26 cellular contexts compared by ENCODE assay signal in genomic region chr5:132764051-132764450, GRCh38. TPM values are rescaled to one million over a fixed set of nuclear protein-coding genes. Genes with fewer than 3 reads are reported as not detected.
A peak's percentile ranks its signal among the peaks of the same experiment; 100 is the strongest.
DNase-seq lines count a peak whose midpoint lies in the region; ATAC-seq and TF ChIP-seq lines count a peak whose summit lies in the region.
"Had no signal": no experiment of that assay in that cellular context is flagged by ENCODE, and none has a peak within 500 bp of the region (broad histone marks: within the 10 kb centered on the region; RNA-seq: fewer than 3 reads in every experiment).

No MANE protein-coding gene starts in this region.

- TF ChIP-seq CTCF in RWPE2 (IDR thresholded peaks at IDR 0.05; ENCODE audit: poor library complexity, severe bottlenecking) (no peak), transverse colon (IDR thresholded peaks at IDR 0.05) (no peak)
- no peak for TF ChIP-seq CTCF in CD8-positive, alpha-beta T cell (IDR thresholded peaks at IDR 0.05)

- H3K36me3 ChIP-seq in RWPE2 (ENCODE audit: low read depth) (peaks cover 64% of the 10 kb centered on the region), transverse colon (peaks cover 0 to 9% (median 4%) of the 10 kb centered on the region in 4 donors)
- no peaks in the 10 kb centered on the region for H3K36me3 ChIP-seq in CD8-positive, alpha-beta T cell (ENCODE audit: insufficient read depth, low read length)

- H3K27ac Mint-ChIP-seq in activated T-cell treated with anti-CD3 and anti-CD28 coated beads, Interleukin-2, amount 50 U/mL, for 24 hours: no peak overlapping the region
- no peak overlapping the region for H3K27ac Mint-ChIP-seq in CD8-positive, alpha-beta T cell

- H3K9me3 Mint-ChIP-seq in activated T-cell treated with anti-CD3 and anti-CD28 coated beads, Interleukin-2, amount 50 U/mL, for 24 hours: no peaks in the 10 kb centered on the region
- no peaks in the 10 kb centered on the region for H3K9me3 Mint-ChIP-seq in CD8-positive, alpha-beta T cell
- H3K9me3 Mint-ChIP-seq: CD14-positive monocyte had no signal

- H3K27ac ChIP-seq in RWPE2 (ENCODE audit: poor library complexity, severe bottlenecking): no peak overlapping the region
- H3K27ac ChIP-seq in transverse colon: no peak overlapping the region
- no peak overlapping the region for H3K27ac ChIP-seq in CD8-positive, alpha-beta T cell (ENCODE audit: low read depth, low read length)
- H3K27ac ChIP-seq: PC-9 had no signal

- H3K27me3 Mint-ChIP-seq in activated T-cell treated with anti-CD3 and anti-CD28 coated beads, Interleukin-2, amount 50 U/mL, for 24 hours: no peaks in the 10 kb centered on the region
- no peaks in the 10 kb centered on the region for H3K27me3 Mint-ChIP-seq in CD8-positive, alpha-beta T cell (ENCODE audit: low read depth)

- H3K27me3 ChIP-seq in RWPE2 (ENCODE audit: insufficient read depth, poor library complexity, severe bottlenecking) (no peaks in the 10 kb centered on the region), transverse colon (no peaks in the 10 kb centered on the region)
- no peaks in the 10 kb centered on the region for H3K27me3 ChIP-seq in CD8-positive, alpha-beta T cell (ENCODE audit: insufficient read depth, low read length)
- H3K27me3 ChIP-seq: BE2C had no signal

- in situ Hi-C loops in transverse colon (cut with MboI; ENCODE audit: low pct_ligation_motif_present in 1 of 4, low pct_unique_long_range_greater_than_20kb in 1 of 4, low sequenced_read_pairs in 3 of 4): no loop called here

- H3K4me3 ChIP-seq in RWPE2 (ENCODE audit: severe bottlenecking): no peak overlapping the region
- no peak overlapping the region for H3K4me3 ChIP-seq in transverse colon
- H3K4me3 ChIP-seq in CD8-positive, alpha-beta T cell (ENCODE audit: low read depth, low read length): no peak overlapping the region
- H3K4me3 ChIP-seq: PC-9 had no signal

- H3K9me3 ChIP-seq in RWPE2 (ENCODE audit: severe bottlenecking) (no peaks in the 10 kb centered on the region), transverse colon (no peaks in the 10 kb centered on the region)
- H3K9me3 ChIP-seq in CD8-positive, alpha-beta T cell (ENCODE audit: low read length): no peaks in the 10 kb centered on the region
- H3K9me3 ChIP-seq: BE2C had no signal

- POLR2A ChIA-PET in CD8-positive, alpha-beta T cell (lab: Charles Lee): no interaction called here

- no peak for TF ChIP-seq POLR2A in transverse colon (IDR thresholded peaks at IDR 0.05)

- ATAC-seq in RWPE2 (ENCODE audit: low read depth) (no peak), left lobe of liver (no peak)
- no peak for ATAC-seq in CD8-positive, alpha-beta T cell
- ATAC-seq: HepG2 had no signal

- WGBS in transverse colon (ENCODE audit: low coverage in 1 of 2), 2 donors: 96% methylated on average over 10 of the region's 10 CpGs; no CpG with 5 or more reads in 1 of the 2 donors

- peak; percentile 8 for DNase-seq in activated T-cell treated with anti-CD3 and anti-CD28 coated beads, Interleukin-2, amount 50 U/mL, for 24 hours
- DNase-seq in activated T-cell treated with anti-CD3 and anti-CD28 coated beads for 4 hours (no peak), RWPE2 (ENCODE audit: low spot score) (peak; percentile 56), left lobe of liver (ENCODE audit: low spot score) (peak; percentile 19), transverse colon (peak; percentile 3), NCI-H526 (lab: John Stamatoyannopoulos, UW) (no peak), NCI-H524 (lab: John Stamatoyannopoulos, UW) (no peak)
- no peak for DNase-seq in CD8-positive, alpha-beta T cell
- DNase-seq: 8988T, ACHN, BE2C, Calu3, DND-41, Karpas-422, NCI-H1092, NCI-H1436 treated with DMSO at 0.1 percent for 48 hours, NCI-H1930, NCI-H2107, NCI-H524 treated with DMSO at 0.1 percent for 48 hours, PC-9, SHP77 treated with DMSO at 0.1 percent for 48 hours had no signal

- H3K4me3 Mint-ChIP-seq in activated T-cell treated with anti-CD3 and anti-CD28 coated beads, Interleukin-2, amount 50 U/mL, for 24 hours: no peak overlapping the region
- no peak overlapping the region for H3K4me3 Mint-ChIP-seq in CD8-positive, alpha-beta T cell
- H3K4me3 Mint-ChIP-seq: CD14-positive monocyte had no signal

- TF ChIP-seq EP300 in transverse colon (IDR thresholded peaks at IDR 0.05; ENCODE audit: low read depth): no peak

- H3K4me1 ChIP-seq in RWPE2 (ENCODE audit: insufficient read depth, poor library complexity, severe bottlenecking): no peaks in the 10 kb centered on the region
- peaks cover 0 to 7% (median 5%) of the 10 kb centered on the region in 4 donors for H3K4me1 ChIP-seq in transverse colon
- H3K4me1 ChIP-seq in CD8-positive, alpha-beta T cell (ENCODE audit: insufficient read depth, low read length): no peaks in the 10 kb centered on the region
- H3K4me1 ChIP-seq: BE2C had no signal

- H3K36me3 Mint-ChIP-seq in activated T-cell treated with anti-CD3 and anti-CD28 coated beads, Interleukin-2, amount 50 U/mL, for 24 hours (ENCODE audit: low read depth): peaks cover 18% of the 10 kb centered on the region
- peaks cover 2% of the 10 kb centered on the region for H3K36me3 Mint-ChIP-seq in CD8-positive, alpha-beta T cell

- intact Hi-C loops in transverse colon (cut with DNase I; ENCODE audit: low total_unique reads): no loop called here
- intact Hi-C loops in CD8-positive, alpha-beta T cell (cut with DNase I, micrococcal nuclease): no loop called here

- CTCF ChIA-PET in CD8-positive, alpha-beta T cell (lab: Charles Lee): no interaction called here

- no peaks in the 10 kb centered on the region for H3K4me1 Mint-ChIP-seq in activated T-cell treated with anti-CD3 and anti-CD28 coated beads, Interleukin-2, amount 50 U/mL, for 24 hours (ENCODE audit: low read depth)
- no peaks in the 10 kb centered on the region for H3K4me1 Mint-ChIP-seq in CD8-positive, alpha-beta T cell (ENCODE audit: low read depth)

RNA-seq across cellular contexts. Expression of gene SEPTIN8, which starts 13.0 kb away (rescaled TPM):
- total RNA-seq in left lobe of liver: 12.2 TPM
- total RNA-seq in transverse colon: 10 to 100 TPM; 38.4 to 70.7 (median 53.5) TPM
- total RNA-seq in CD8-positive, alpha-beta T cell: 1 to 10 TPM; 5.3 to 6.8 TPM

RNA-seq across cellular contexts. Expression of gene CCNI2, which starts 16.8 kb away (rescaled TPM):
- total RNA-seq in left lobe of liver: not detected
- 10 to 100 TPM in 1 of 4 donors, 1 to 10 TPM in 3; 3.0 to 13.0 (median 7.1) TPM for total RNA-seq in transverse colon
- 1 to 10 TPM; 4.4 to 6.3 TPM for total RNA-seq in CD8-positive, alpha-beta T cell
- total RNA-seq: H4, HepG2, HT1080, RPMI7951 had no signal

RNA-seq across cellular contexts. Expression of gene KIF3A, which starts 26.7 kb away (rescaled TPM):
- total RNA-seq in left lobe of liver: 1.5 TPM
- 1 to 10 TPM; 1.9 to 7.0 (median 2.8) TPM for total RNA-seq in transverse colon
- total RNA-seq in CD8-positive, alpha-beta T cell: 10 to 100 TPM; 13.0 to 14.8 TPM

RNA-seq across cellular contexts. Expression of gene SOWAHA, which starts 49.1 kb away (rescaled TPM):
- total RNA-seq in left lobe of liver: 1.7 TPM
- 10 to 100 TPM; 35.2 to 93.5 (median 76.0) TPM for total RNA-seq in transverse colon
- total RNA-seq in CD8-positive, alpha-beta T cell: not detected
- total RNA-seq: HT1080, PC-9, RPMI7951 had no signal

Comparison
In these comparisons a context has a peak if more than half of its experiments do, and no peak if none do; other contexts are left out.
1. DNase-seq: peak in activated T-cell treated with anti-CD3 and anti-CD28 coated beads, Interleukin-2, amount 50 U/mL, for 24 hours (single experiment), RWPE2 (single experiment), left lobe of liver (single experiment) and transverse colon (single experiment); none in activated T-cell treated with anti-CD3 and anti-CD28 coated beads for 4 hours (single experiment), NCI-H526 (0 of 2), NCI-H524 (0 of 2) and CD8-positive, alpha-beta T cell (0 of 7).